Comparison of ENCODE assay signal across 19 cellular contexts in the genomic region with DNA sequence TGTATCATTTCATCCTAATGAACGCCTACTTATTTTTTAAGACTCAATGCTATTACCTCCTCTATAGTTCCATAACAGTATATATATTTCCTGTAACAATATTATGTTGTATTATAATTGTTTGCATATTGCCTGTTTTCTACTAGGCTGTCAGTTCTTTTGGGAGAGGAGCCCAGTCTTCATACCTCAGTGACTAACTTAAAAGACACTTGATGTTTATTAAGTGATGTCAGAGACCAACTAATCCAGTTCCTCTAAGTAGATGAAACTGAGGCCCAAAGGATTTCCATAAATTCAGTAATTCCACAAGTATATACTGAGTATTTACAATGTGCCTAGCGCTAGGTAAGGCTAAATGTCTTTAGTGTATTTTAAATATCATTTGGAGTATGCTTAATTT. TPM values are rescaled to one million over a fixed set of nuclear protein-coding genes. Genes with fewer than 3 reads are reported as not detected.
DNase-seq lines count a peak whose midpoint lies in the region; ATAC-seq lines count a peak whose summit lies in the region.
"Had no signal": no experiment of that assay in that cellular context is flagged by ENCODE, and none has a peak within 500 bp of the region (broad histone marks: within the 10 kb centered on the region; RNA-seq: fewer than 3 reads in every experiment).

No MANE protein-coding gene starts in this region.

- DNase-seq in DMS53 (lab: John Stamatoyannopoulos, UW) (peak; percentile 31), DMS53 treated with DMSO at 0.1 percent for 48 hours (lab: John Stamatoyannopoulos, UW; ENCODE audit: unreplicated experiment) (no peak), M059J (ENCODE audit: low read depth) (peak; percentile 62), activated T-cell treated with anti-CD3 and anti-CD28 coated beads for 4 hours (no peak), GM19238 (ENCODE audit: insufficient read length, low spot score) (no peak), SW480 (ENCODE audit: low spot score) (no peak)
- DNase-seq in effector memory CD4-positive, alpha-beta T cell: no peak
- no peak for DNase-seq in natural killer cell treated with Interleukin-12 subunit alpha and Interleukin-12 subunit beta and Interleukin-15 and Interleukin-18, amount 100 ng/mL, for 72 hours (ENCODE audit: low spot score)
- DNase-seq: activated CD4-positive, CD25-positive, alpha-beta regulatory T cell treated with anti-CD3 and anti-CD28 coated beads, Interleukin-2, amount 50 U/mL, for 72 hours; activated T-cell treated with anti-CD3 and anti-CD28 coated beads, Interleukin-2, amount 50 U/mL, for 1 hour; anterior cingulate cortex; dorsolateral prefrontal cortex; NCI-H2227 treated with DMSO at 0.1 percent for 48 hours; occipital lobe; stimulated activated naive CD8-positive, alpha-beta T cell treated with anti-CD3 and anti-CD28 coated beads, Interleukin-15, amount 100 ng/mL, for 72 hours had no signal

- no peak overlapping the region for H3K4me3 Mint-ChIP-seq in natural killer cell treated with Interleukin-12 subunit alpha and Interleukin-12 subunit beta and Interleukin-15 and Interleukin-18, amount 100 ng/mL, for 72 hours
- H3K4me3 Mint-ChIP-seq: mesothelial cell of epicardium had no signal

- H3K27me3 Mint-ChIP-seq in natural killer cell treated with Interleukin-12 subunit alpha and Interleukin-12 subunit beta and Interleukin-15 and Interleukin-18, amount 100 ng/mL, for 72 hours: no peaks in the 10 kb centered on the region
- H3K27me3 Mint-ChIP-seq: stimulated activated naive CD8-positive, alpha-beta T cell treated with anti-CD3 and anti-CD28 coated beads, Interleukin-15, amount 100 ng/mL, for 72 hours had no signal

- H3K4me1 Mint-ChIP-seq in natural killer cell treated with Interleukin-12 subunit alpha and Interleukin-12 subunit beta and Interleukin-15 and Interleukin-18, amount 100 ng/mL, for 72 hours (ENCODE audit: low read depth in 2 of 2): peaks cover 35 to 51% of the 10 kb centered on the region in 2 donors
- H3K4me1 Mint-ChIP-seq: mesothelial cell of epicardium had no signal

- H3K27ac ChIP-seq in effector memory CD4-positive, alpha-beta T cell (ENCODE audit: insufficient read depth, low read length, poor library complexity, severe bottlenecking): peak overlapping the region; percentile 73
- H3K27ac ChIP-seq: 22Rv1 had no signal

- peak overlapping the region; percentile 72 to 75 for H3K27ac Mint-ChIP-seq in natural killer cell treated with Interleukin-12 subunit alpha and Interleukin-12 subunit beta and Interleukin-15 and Interleukin-18, amount 100 ng/mL, for 72 hours
- H3K27ac Mint-ChIP-seq: mesothelial cell of epicardium had no signal

- no peak for ATAC-seq in natural killer cell treated with Interleukin-12 subunit alpha and Interleukin-12 subunit beta and Interleukin-15 and Interleukin-18, amount 100 ng/mL, for 72 hours
- ATAC-seq: HCT116; stimulated activated naive CD8-positive, alpha-beta T cell treated with anti-CD3 and anti-CD28 coated beads, Interleukin-15, amount 100 ng/mL, for 72 hours had no signal

- H3K4me3 ChIP-seq in effector memory CD4-positive, alpha-beta T cell (ENCODE audit: insufficient read depth, low read depth, low read length, poor library complexity, severe bottlenecking): no peak overlapping the region
- H3K4me3 ChIP-seq: dorsolateral prefrontal cortex, skin epidermis had no signal

- no peaks in the 10 kb centered on the region for H3K27me3 ChIP-seq in effector memory CD4-positive, alpha-beta T cell (replicated peaks; ENCODE audit: control insufficient read depth, insufficient read depth, low read length, poor library complexity, severe bottlenecking)
- H3K27me3 ChIP-seq: dorsolateral prefrontal cortex had no signal

- H3K36me3 Mint-ChIP-seq in natural killer cell treated with Interleukin-12 subunit alpha and Interleukin-12 subunit beta and Interleukin-15 and Interleukin-18, amount 100 ng/mL, for 72 hours: no peaks in the 10 kb centered on the region
- H3K36me3 Mint-ChIP-seq: mesothelial cell of epicardium had no signal

- H3K9me3 ChIP-seq in effector memory CD4-positive, alpha-beta T cell (ENCODE audit: control insufficient read depth, low read length): no peaks in the 10 kb centered on the region

- peaks cover 64% of the 10 kb centered on the region for H3K4me1 ChIP-seq in effector memory CD4-positive, alpha-beta T cell (ENCODE audit: control insufficient read depth, insufficient read depth, low read length, poor library complexity, severe bottlenecking)

- H3K36me3 ChIP-seq in effector memory CD4-positive, alpha-beta T cell (ENCODE audit: control insufficient read depth, insufficient read depth, low read length): no peaks in the 10 kb centered on the region

- no peaks in the 10 kb centered on the region for H3K9me3 Mint-ChIP-seq in natural killer cell treated with Interleukin-12 subunit alpha and Interleukin-12 subunit beta and Interleukin-15 and Interleukin-18, amount 100 ng/mL, for 72 hours
- H3K9me3 Mint-ChIP-seq: mesothelial cell of epicardium; stimulated activated naive CD8-positive, alpha-beta T cell treated with anti-CD3 and anti-CD28 coated beads, Interleukin-15, amount 100 ng/mL, for 72 hours had no signal

RNA-seq across cellular contexts. Expression of gene AAK1, which starts 48.9 kb away (rescaled TPM):
- total RNA-seq in M059J (2014; rRNA removed; shearing (Covaris generic)): 32.6 and 52.0 TPM in 2 replicates
- total RNA-seq in natural killer cell treated with Interleukin-12 subunit alpha and Interleukin-12 subunit beta and Interleukin-15 and Interleukin-18, amount 100 ng/mL, for 72 hours: 100 to 1,000 TPM in 1 of 2 donors, 10 to 100 TPM in 1; 97.1 to 114 TPM

RNA-seq across cellular contexts. Expression of gene ANXA4, which starts 49.5 kb away (rescaled TPM):
- 9.1 and 16.9 TPM in 2 replicates for total RNA-seq in M059J (2014; rRNA removed; shearing (Covaris generic))
- total RNA-seq in natural killer cell treated with Interleukin-12 subunit alpha and Interleukin-12 subunit beta and Interleukin-15 and Interleukin-18, amount 100 ng/mL, for 72 hours: 10 to 100 TPM; 15.2 to 21.7 TPM

Comparison
In these comparisons a context has a peak if more than half of its experiments do, and no peak if none do; other contexts are left out.
1. DNase-seq: peak in DMS53 (single experiment) and M059J (single experiment); none in DMS53 treated with DMSO at 0.1 percent for 48 hours (single experiment), effector memory CD4-positive, alpha-beta T cell (0 of 3), natural killer cell treated with Interleukin-12 subunit alpha and Interleukin-12 subunit beta and Interleukin-15 and Interleukin-18, amount 100 ng/mL, for 72 hours (single experiment), activated T-cell treated with anti-CD3 and anti-CD28 coated beads for 4 hours (single experiment), GM19238 (single experiment) and SW480 (single experiment).